In genomic region chr6:148445620-148446019, GRCh38 we compare ENCODE assay signal across 16 cellular contexts.
DNase-seq lines count a peak whose midpoint lies in the region; FAIRE-seq and TF ChIP-seq lines count a peak whose summit lies in the region.
"Had no signal": no experiment of that assay in that cellular context is flagged by ENCODE, and none has a peak within 500 bp of the region (broad histone marks: within the 10 kb centered on the region; RNA-seq: fewer than 3 reads in every experiment).

No MANE protein-coding gene starts in this region.

- no peak for TF ChIP-seq EP300 in H1 (IDR thresholded peaks at IDR 0.05; ENCODE audit: borderline replicate concordance in 1 of 2, low read depth in 2 of 2, low read length in 2 of 2)

- no peak overlapping the region for H3K4me3 ChIP-seq in AG10803 (ENCODE audit: low read length)
- H3K4me3 ChIP-seq in H1 (ENCODE audit: extremely low read depth in 1 of 4, insufficient read depth in 2 of 4, low read depth in 3 of 4, low read length in 4 of 4) = no peak overlapping the region
- H3K4me3 ChIP-seq: neural progenitor cell had no signal

- H3K4me1 Mint-ChIP-seq in mesothelial cell of epicardium = peaks cover 44% of the 10 kb centered on the region
- H3K4me1 Mint-ChIP-seq: B cell had no signal

- no peak for TF ChIP-seq RAD21 in H1 (IDR thresholded peaks at IDR 0.05 in 1 of 2, conservative IDR thresholded peaks at IDR 0.05 in 1 of 2; ENCODE audit: low read depth in 2 of 2, low read length in 2 of 2)

- H3K4me3 Mint-ChIP-seq in mesothelial cell of epicardium = no peak overlapping the region
- H3K4me3 Mint-ChIP-seq: activated naive CD8-positive, alpha-beta T cell; B cell; neural progenitor cell had no signal

- H2BK120ac ChIP-seq in H1 (replicated peaks; ENCODE audit: low read depth, low read length) = no peak overlapping the region

- no peak overlapping the region for H3K23ac ChIP-seq in H1 (ENCODE audit: insufficient read length)

- peak overlapping the region; percentile 40 for H3K27ac Mint-ChIP-seq in mesothelial cell of epicardium
- H3K27ac Mint-ChIP-seq: activated naive CD8-positive, alpha-beta T cell; B cell; neural progenitor cell had no signal

- H4K20me1 ChIP-seq in H1 (replicated peaks in 1 of 2; ENCODE audit: control insufficient read depth in 1 of 2, insufficient read depth in 2 of 2, low read length in 2 of 2) = no peaks in the 10 kb centered on the region

- H3K79me1 ChIP-seq in H1 (ENCODE audit: low read depth, low read length) = no peaks in the 10 kb centered on the region; the same call in 1 of the 2 replicates

- H4K91ac ChIP-seq in H1 (replicated peaks; ENCODE audit: insufficient read length, low read length) = no peak overlapping the region

- 0 out of 2 replicates have a peak, but pooled peaks cover 2% of the 10 kb centered on the region for H3K23me2 ChIP-seq in H1 (ENCODE audit: low read depth, low read length)

- CTCF ChIA-PET in H1 (lab: Charles Lee; ENCODE audit: partially characterized antibody) = interaction anchor here (0.9 to 2.1 kb wide), 8 partner anchors 9 to 265 kb away, joined by 3 to 5 read pairs (median 4); no protein-coding TSS in a partner anchor

- POLR2A ChIA-PET in H1 (lab: Charles Lee; ENCODE audit: partially characterized antibody) = no interaction called here

- no peak overlapping the region for H2BK20ac ChIP-seq in H1 (ENCODE audit: low read length)

- no peaks in the 10 kb centered on the region for H3K27me3 ChIP-seq in H1 (replicated peaks in 1 of 4; ENCODE audit: control insufficient read depth in 3 of 4, extremely low read depth in 1 of 4, insufficient read depth in 3 of 4, low read length in 3 of 4)
- H3K27me3 ChIP-seq: neural progenitor cell had no signal

- no peak for TF ChIP-seq CTCF in AG10803 (conservative IDR thresholded peaks at IDR 0.05; ENCODE audit: low read length)
- TF ChIP-seq CTCF in H1 (IDR thresholded peaks at IDR 0.05; ENCODE audit: control extremely low read depth in 1 of 3, insufficient read depth in 1 of 3, low read depth in 1 of 3, low read length in 3 of 3) = no peak
- TF ChIP-seq CTCF in mesothelial cell of epicardium (IDR thresholded peaks at IDR 0.05; ENCODE audit: unreplicated experiment) = no peak

- peak; percentile 43 for DNase-seq in AG10803 (ENCODE audit: low read depth)
- peak; percentile 68 for DNase-seq in NCI-H226
- no peak for DNase-seq in H1 (ENCODE audit: low read depth in 1 of 2, low spot score in 2 of 2)
- DNase-seq in mesothelial cell of epicardium (ENCODE audit: low spot score in 2 of 2, unreplicated experiment in 2 of 2) = no peak
- no peak for DNase-seq in germinal center (ENCODE audit: low spot score)
- DNase-seq in NCI-H510A treated with DMSO at 0.1 percent for 48 hours (lab: John Stamatoyannopoulos, UW) = no peak
- no peak for DNase-seq in medulla oblongata (ENCODE audit: extremely low spot score)
- DNase-seq in NCI-H1092 treated with DMSO at 0.1 percent for 48 hours (lab: John Stamatoyannopoulos, UW) = no peak
- DNase-seq: cortex of kidney, DND-41, glutamatergic neuron, NCI-H1694 treated with DMSO at 0.1 percent for 48 hours, NCI-H774 had no signal

- no peak overlapping the region for H3K4ac ChIP-seq in H1 (replicated peaks; ENCODE audit: insufficient read length, low read depth, low read length)

- no peaks in the 10 kb centered on the region for H3K9me3 ChIP-seq in H1 (ENCODE audit: insufficient read depth in 2 of 2, low read depth in 1 of 2, low read length in 1 of 2)

- H3K56ac ChIP-seq in H1 (replicated peaks; ENCODE audit: insufficient read length, low read depth, low read length) = no peak overlapping the region

- WGBS in H1 (ENCODE audit: extremely low coverage in 1 of 2, insufficient coverage in 1 of 2, insufficient read length in 1 of 2, insufficient replicate concordance in 2 of 2, low coverage in 1 of 2, low lambda C conversion rate in 2 of 2, missing lambda C conversion rate in 1 of 2), 2 experiments = 95% methylated on average over 6 of the region's 6 CpGs; no CpG with 5 or more reads in 1 of the 2 experiments

- H3K9me3 Mint-ChIP-seq in mesothelial cell of epicardium = no peaks in the 10 kb centered on the region
- H3K9me3 Mint-ChIP-seq: neural progenitor cell had no signal

- FAIRE-seq in H1 (lab: Jason Lieb, UNC) = no peak

- H2AK5ac ChIP-seq in H1 (ENCODE audit: low read depth, low read length) = no peak overlapping the region

- H3K4me2 ChIP-seq in H1 (ENCODE audit: insufficient read depth in 1 of 2, low read depth in 2 of 2, low read length in 2 of 2) = no peak overlapping the region
- H3K4me2 ChIP-seq: neural progenitor cell had no signal

- H3K18ac ChIP-seq in H1 (ENCODE audit: extremely low read depth, low read length) = no peak overlapping the region

- H3K79me2 ChIP-seq in H1 (ENCODE audit: control insufficient read depth in 1 of 2, insufficient read depth in 2 of 2, low read length in 2 of 2) = 0 out of 4 replicates have a peak, but pooled peaks cover 0 to 3% of the 10 kb centered on the region in 2 experiments

- H2BK12ac ChIP-seq in H1 (ENCODE audit: low read depth, low read length) = no peak overlapping the region

- no peak for TF ChIP-seq POLR2A in H1 (IDR thresholded peaks at IDR 0.05; ENCODE audit: control extremely low read depth in 1 of 2, low read depth in 2 of 2, low read length in 2 of 2)

- H3K36me3 ChIP-seq in H1 (ENCODE audit: control insufficient read depth in 2 of 4, insufficient read depth in 4 of 4, low read length in 3 of 4) = no peaks in the 10 kb centered on the region; a peak in 2 of 8 replicates
- H3K36me3 ChIP-seq: neural progenitor cell had no signal

- H3K14ac ChIP-seq in H1 (ENCODE audit: insufficient read length) = no peak overlapping the region

- H4K8ac ChIP-seq in H1 (ENCODE audit: extremely low read depth, insufficient read depth, low read length) = no peak overlapping the region

- H4K5ac ChIP-seq in H1 (ENCODE audit: insufficient read length, low read depth, low read length) = no peak overlapping the region

- H3K9ac ChIP-seq in H1 (replicated peaks in 1 of 4; ENCODE audit: extremely low read depth in 1 of 4, low read depth in 3 of 4, low read length in 3 of 4) = no peak overlapping the region
- H3K9ac ChIP-seq: neural progenitor cell had no signal

- peak overlapping the region; percentile 32; the same call in 1 of the 2 replicates for H2BK5ac ChIP-seq in H1 (ENCODE audit: low read depth, low read length)

- peaks cover 0 to 19% (median 12%) of the 10 kb centered on the region in 4 experiments; a peak in 6 of 7 replicates for H3K4me1 ChIP-seq in H1 (replicated peaks in 1 of 4; ENCODE audit: control insufficient read depth in 3 of 4, insufficient read depth in 4 of 4, low read length in 3 of 4)

- no peak overlapping the region for H2BK15ac ChIP-seq in H1 (ENCODE audit: low read length)

- no peak overlapping the region for H3K27ac ChIP-seq in H1 (ENCODE audit: low read depth, low read length)
- H3K27ac ChIP-seq: neural progenitor cell had no signal

- no peaks in the 10 kb centered on the region for H3K27me3 Mint-ChIP-seq in mesothelial cell of epicardium (ENCODE audit: low read depth)

- H3K36me3 Mint-ChIP-seq in mesothelial cell of epicardium = peaks cover 9% of the 10 kb centered on the region
- H3K36me3 Mint-ChIP-seq: activated naive CD8-positive, alpha-beta T cell had no signal

- H2AFZ ChIP-seq in H1 (ENCODE audit: low read length) = no peak overlapping the region
- H2AFZ ChIP-seq: neural progenitor cell had no signal

TF ChIP-seq in H1, 55 proteins besides CTCF, POLR2A, EP300 and RAD21 (continues in another document):
- TF ChIP-seq CTBP2 (IDR thresholded peaks at IDR 0.05; ENCODE audit: borderline replicate concordance, insufficient read depth, insufficient read length, low read length) (no peak), GTF2F1 (IDR thresholded peaks at IDR 0.05; ENCODE audit: borderline replicate concordance, low read depth, low read length) (no peak)

Comparison
In these comparisons a context has a peak if more than half of its experiments do, and no peak if none do; other contexts are left out.
1. DNase-seq: peak in AG10803 (single experiment) and NCI-H226 (single experiment); none in H1 (0 of 2), mesothelial cell of epicardium (0 of 2), germinal center (single experiment), NCI-H510A treated with DMSO at 0.1 percent for 48 hours (single experiment), medulla oblongata (single experiment) and NCI-H1092 treated with DMSO at 0.1 percent for 48 hours (single experiment).